ENCODE assay signal across 16 cellular contexts in genomic region chr6:139153876-139154275, GRCh38. TPM values are rescaled to one million over a fixed set of nuclear protein-coding genes. Genes with fewer than 3 reads are reported as not detected.
DNase-seq lines count a peak whose midpoint lies in the region; ATAC-seq and TF ChIP-seq lines count a peak whose summit lies in the region.
"Had no signal": no experiment of that assay in that cellular context is flagged by ENCODE, and none has a peak within 500 bp of the region (broad histone marks: within the 10 kb centered on the region; RNA-seq: fewer than 3 reads in every experiment).

No MANE protein-coding gene starts in this region.

- no peak for DNase-seq in activated naive CD4-positive, alpha-beta T cell treated with anti-CD3 and anti-CD28 coated beads, Interleukin-2, amount 50 U/mL, for 72 hours (ENCODE audit: low spot score in 2 of 2)
- no peak for DNase-seq in activated naive CD4-positive, alpha-beta T cell treated with Interleukin-2 at 50 U/mL for 16 hours
- no peak for DNase-seq in activated CD4-positive, alpha-beta memory T cell treated with anti-CD3 and anti-CD28 coated beads, Interleukin-2, amount 10 ng/mL, durations not matched to agents 7 days and 5 days
- DNase-seq in fibroblast of mammary gland (ENCODE audit: low read depth) (peak; percentile 77), aorta (no peak), NCI-H2107 treated with DMSO at 0.1 percent for 48 hours (lab: John Stamatoyannopoulos, UW; ENCODE audit: unreplicated experiment) (no peak), BE2C (no peak), NCI-H1417 treated with DMSO at 0.1 percent for 48 hours (lab: John Stamatoyannopoulos, UW) (no peak)
- DNase-seq: cerebellar nuclear complex; GDM1; H7; midbrain; stimulated activated CD4-positive, alpha-beta T cell treated with anti-CD3 and anti-CD28 coated beads, Interleukin-1b, Interleukin-23, amount 100 ng/mL, for 48 hours had no signal

- H3K36me3 Mint-ChIP-seq in activated naive CD4-positive, alpha-beta T cell treated with anti-CD3 and anti-CD28 coated beads, Interleukin-2, amount 50 U/mL, for 72 hours, result peaks cover 12 to 37% of the 10 kb centered on the region in 2 donors
- H3K36me3 Mint-ChIP-seq in activated CD4-positive, alpha-beta memory T cell treated with anti-CD3 and anti-CD28 coated beads, Interleukin-2, amount 10 ng/mL, durations not matched to agents 7 days and 5 days (ENCODE audit: low read depth), result peaks cover 24% of the 10 kb centered on the region

- no peak for TF ChIP-seq CTCF in fibroblast of mammary gland (conservative IDR thresholded peaks at IDR 0.05; ENCODE audit: control insufficient read depth, insufficient read depth, low read depth, low read length)
- no peak for TF ChIP-seq CTCF in BE2C (IDR thresholded peaks at IDR 0.05; ENCODE audit: low read depth, low read length)

- H3K4me3 ChIP-seq in fibroblast of mammary gland (ENCODE audit: control insufficient read depth, low read depth, low read length) (no peak overlapping the region), aorta (ENCODE audit: low read length in 2 of 2) (no peak overlapping the region), BE2C (ENCODE audit: low read depth, low read length) (no peak overlapping the region)
- H3K4me3 ChIP-seq: esophagus muscularis mucosa had no signal

- H3K36me3 ChIP-seq in aorta (ENCODE audit: control insufficient read depth in 1 of 2, insufficient read depth in 2 of 2, low read length in 1 of 2) (no peaks in the 10 kb centered on the region), BE2C (no peaks in the 10 kb centered on the region)
- H3K36me3 ChIP-seq: esophagus muscularis mucosa had no signal

- peaks cover 0 to 7% of the 10 kb centered on the region in 2 donors for H3K9me3 Mint-ChIP-seq in activated naive CD4-positive, alpha-beta T cell treated with anti-CD3 and anti-CD28 coated beads, Interleukin-2, amount 50 U/mL, for 72 hours
- no peaks in the 10 kb centered on the region for H3K9me3 Mint-ChIP-seq in activated CD4-positive, alpha-beta memory T cell treated with anti-CD3 and anti-CD28 coated beads, Interleukin-2, amount 10 ng/mL, durations not matched to agents 7 days and 5 days
- H3K9me3 Mint-ChIP-seq: CD14-positive monocyte had no signal

- H3K27me3 Mint-ChIP-seq in activated CD4-positive, alpha-beta memory T cell treated with anti-CD3 and anti-CD28 coated beads, Interleukin-2, amount 10 ng/mL, durations not matched to agents 7 days and 5 days, result no peaks in the 10 kb centered on the region
- H3K27me3 Mint-ChIP-seq: progenitor cell of endocrine pancreas had no signal

- H3K9me3 ChIP-seq in aorta (ENCODE audit: control insufficient read depth, low read length) (no peaks in the 10 kb centered on the region), BE2C (no peaks in the 10 kb centered on the region)
- H3K9me3 ChIP-seq: esophagus muscularis mucosa had no signal

- H3K4me1 ChIP-seq in aorta (ENCODE audit: control insufficient read depth in 1 of 2, insufficient read depth in 2 of 2, low read length in 2 of 2) (peaks cover 12 to 25% of the 10 kb centered on the region in 2 donors), BE2C (no peaks in the 10 kb centered on the region)

- H3K4me1 Mint-ChIP-seq in activated CD4-positive, alpha-beta memory T cell treated with anti-CD3 and anti-CD28 coated beads, Interleukin-2, amount 10 ng/mL, durations not matched to agents 7 days and 5 days, result peaks cover 77% of the 10 kb centered on the region

- H3K27ac Mint-ChIP-seq in activated naive CD4-positive, alpha-beta T cell treated with anti-CD3 and anti-CD28 coated beads, Interleukin-2, amount 50 U/mL, for 72 hours, result peak overlapping the region; percentile 83 to 99
- H3K27ac Mint-ChIP-seq in activated CD4-positive, alpha-beta memory T cell treated with anti-CD3 and anti-CD28 coated beads, Interleukin-2, amount 10 ng/mL, durations not matched to agents 7 days and 5 days, result peak overlapping the region; percentile 23
- H3K27ac Mint-ChIP-seq: progenitor cell of endocrine pancreas had no signal

- no peak overlapping the region for H3K27ac ChIP-seq in aorta (ENCODE audit: low read depth in 1 of 2, low read length in 2 of 2)
- H3K27ac ChIP-seq: esophagus muscularis mucosa had no signal

- intact Hi-C loops in aorta (cut with DNase I), result no loop called here

- CTCF ChIA-PET in activated CD4-positive, alpha-beta memory T cell treated with anti-CD3 and anti-CD28 coated beads, Interleukin-2, amount 10 ng/mL, durations not matched to agents 7 days and 5 days (lab: Charles Lee), result interaction anchor here (0.9 to 2.7 kb wide), 4 partner anchors 7 to 211 kb away, joined by 3 to 6 read pairs (median 5); no protein-coding TSS in a partner anchor

- no peak overlapping the region for H3K4me3 Mint-ChIP-seq in activated CD4-positive, alpha-beta memory T cell treated with anti-CD3 and anti-CD28 coated beads, Interleukin-2, amount 10 ng/mL, durations not matched to agents 7 days and 5 days
- H3K4me3 Mint-ChIP-seq: CD14-positive monocyte had no signal

- peak; percentile 54 to 68 for ATAC-seq in activated naive CD4-positive, alpha-beta T cell treated with anti-CD3 and anti-CD28 coated beads, Interleukin-2, amount 50 U/mL, for 72 hours
- peak; percentile 42 for ATAC-seq in aorta (ENCODE audit: low FRiP score)

- no peaks in the 10 kb centered on the region for H3K27me3 ChIP-seq in aorta (ENCODE audit: control insufficient read depth in 1 of 2, insufficient read depth in 2 of 2, low read length in 1 of 2)
- H3K27me3 ChIP-seq in BE2C, result no peaks in the 10 kb centered on the region
- H3K27me3 ChIP-seq: esophagus muscularis mucosa had no signal

- POLR2A ChIA-PET in activated CD4-positive, alpha-beta memory T cell treated with anti-CD3 and anti-CD28 coated beads, Interleukin-2, amount 10 ng/mL, durations not matched to agents 7 days and 5 days (lab: Charles Lee), result interaction anchor here (0.9 to 8.5 kb wide), 7 partner anchors 9 to 221 kb away, joined by 3 to 119 read pairs (median 8); partner anchors contain the start of genes CITED2, HECA and TXLNB

RNA-seq across cellular contexts. Expression of gene HECA, which starts 19.0 kb away (rescaled TPM):
- total RNA-seq in activated naive CD4-positive, alpha-beta T cell treated with anti-CD3 and anti-CD28 coated beads, Interleukin-2, amount 50 U/mL, for 72 hours, result 10 to 100 TPM; 59.6 to 83.3 TPM
- total RNA-seq in activated CD4-positive, alpha-beta memory T cell treated with anti-CD3 and anti-CD28 coated beads, Interleukin-2, amount 10 ng/mL, durations not matched to agents 7 days and 5 days, result 10 to 100 TPM; 78.9 to 81.7 TPM
- 10 to 100 TPM; 47.4 to 53.2 TPM for total RNA-seq in aorta
- 10 to 100 TPM; 12.4 to 28.7 TPM for polyA plus RNA-seq in aorta
- not detected for polyA plus RNA-seq in BE2C (2012; ENCODE audit: insufficient read depth, insufficient read length, low read depth)
